In the genomic region with DNA sequence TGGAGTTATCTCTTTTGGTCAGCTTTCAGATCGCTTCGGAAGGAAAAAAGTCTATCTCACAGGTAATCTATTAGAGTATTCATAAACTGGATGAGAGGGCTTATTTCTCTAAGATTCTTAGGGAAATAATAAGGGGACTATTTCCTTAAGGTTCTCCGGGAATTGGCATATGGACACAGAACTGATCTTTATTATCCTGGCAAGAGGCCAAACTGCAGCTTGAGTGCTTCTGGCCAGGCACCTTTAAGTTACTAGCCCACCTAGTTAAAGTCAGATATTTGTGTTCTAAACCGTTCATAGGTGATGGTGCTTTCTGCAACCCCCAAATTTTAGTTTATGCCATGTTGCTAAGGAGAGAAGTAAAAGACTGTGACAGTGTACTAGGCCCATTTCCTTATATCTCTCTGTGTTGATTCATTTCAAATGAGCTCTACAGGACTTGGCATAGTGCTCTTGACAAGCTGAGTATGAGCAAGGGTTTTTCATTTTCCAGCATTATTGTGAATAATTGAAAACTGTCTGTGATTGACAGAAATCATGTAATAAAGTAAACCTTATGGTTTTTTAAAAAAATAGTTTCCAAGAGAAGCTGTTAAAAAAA, we compare ENCODE assay signal across 14 cellular contexts. TPM values are rescaled to one million over a fixed set of nuclear protein-coding genes. Genes with fewer than 3 reads are reported as not detected.
DNase-seq lines count a peak whose midpoint lies in the region; ATAC-seq and TF ChIP-seq lines count a peak whose summit lies in the region.
"Had no signal": no experiment of that assay in that cellular context is flagged by ENCODE, and none has a peak within 500 bp of the region (broad histone marks: within the 10 kb centered on the region; RNA-seq: fewer than 3 reads in every experiment).

No MANE protein-coding gene starts in this region.

- peaks cover 36% of the 10 kb centered on the region; the same call in 1 of the 2 replicates for H3K36me3 ChIP-seq in GM23248 (ENCODE audit: low read depth)
- H3K36me3 ChIP-seq: BE2C, Peyer's patch had no signal

- H2AFZ ChIP-seq in GM23248, result no peak overlapping the region

- H3K9me2 ChIP-seq in GM23248 (ENCODE audit: insufficient read depth), result no peaks in the 10 kb centered on the region

- peaks cover 6% of the 10 kb centered on the region; the same call in 1 of the 2 replicates for H3F3A ChIP-seq in GM23248 (ENCODE audit: insufficient read depth)

- ATAC-seq in left colon (peak; percentile 86), HG03025 (IDR thresholded peaks at IDR 0.05; ENCODE audit: low FRiP score, unreplicated experiment) (no peak)

- H3K9me3 ChIP-seq in GM23248 (ENCODE audit: low read depth), result no peaks in the 10 kb centered on the region
- H3K9me3 ChIP-seq: A549, BE2C, Peyer's patch had no signal

- H3K9me3 Mint-ChIP-seq in endothelial cell (ENCODE audit: unreplicated experiment), result no peaks in the 10 kb centered on the region
- H3K9me3 Mint-ChIP-seq: IgD-negative memory B cell had no signal

- in situ Hi-C loops in GM23248 (cut with MboI), result no loop called here

- H3K4me2 ChIP-seq in GM23248 (ENCODE audit: unreplicated experiment), result no peak overlapping the region
- H3K4me2 ChIP-seq: A549 had no signal

- intact Hi-C loops in left colon (cut with DNase I, micrococcal nuclease), result no loop called here

- WGBS in GM23248 (ENCODE audit: low coverage in 1 of 2, low lambda C conversion rate in 2 of 2, missing lambda C conversion rate in 2 of 2), 2 experiments, result 67 to 71% methylated on average over 4 of the region's 4 CpGs

- H3K4me1 Mint-ChIP-seq in endothelial cell (ENCODE audit: unreplicated experiment), result no peaks in the 10 kb centered on the region

- H3K27ac Mint-ChIP-seq in endothelial cell (ENCODE audit: unreplicated experiment), result no peak overlapping the region
- H3K27ac Mint-ChIP-seq: IgD-negative memory B cell had no signal

- no peak overlapping the region for H3K9ac ChIP-seq in GM23248

- H3K27me3 ChIP-seq in GM23248 (replicated peaks; ENCODE audit: insufficient read depth), result no peaks in the 10 kb centered on the region
- H3K27me3 ChIP-seq: Peyer's patch had no signal

- H3K4me1 ChIP-seq in GM23248 (ENCODE audit: insufficient read depth), result no peaks in the 10 kb centered on the region
- H3K4me1 ChIP-seq: A549, BE2C, Peyer's patch had no signal

- no peaks in the 10 kb centered on the region for H4K20me1 ChIP-seq in GM23248 (ENCODE audit: insufficient read depth)

- DNase-seq in GM23248 (peak; percentile 6), NCI-H2171 treated with DMSO at 0.1 percent for 48 hours (lab: John Stamatoyannopoulos, UW) (peak; percentile 69), NCI-H82 treated with DMSO at 0.1 percent for 48 hours (lab: John Stamatoyannopoulos, UW; ENCODE audit: unreplicated experiment) (peak; percentile 4), left colon (no peak), endothelial cell (ENCODE audit: low spot score) (no peak), HuH-7 (ENCODE audit: low spot score) (no peak)
- DNase-seq: BE2C, DMS79, Karpas-422, NCI-H1417 treated with DMSO at 0.1 percent for 48 hours, Peyer's patch had no signal

- H3K36me3 Mint-ChIP-seq in endothelial cell (ENCODE audit: low read depth, unreplicated experiment), result peaks cover 7% of the 10 kb centered on the region

- no peak for TF ChIP-seq CTCF in endothelial cell (IDR thresholded peaks at IDR 0.05; ENCODE audit: unreplicated experiment)

- no peak overlapping the region for H3K4me3 Mint-ChIP-seq in endothelial cell (ENCODE audit: unreplicated experiment)
- H3K4me3 Mint-ChIP-seq: IgD-negative memory B cell had no signal

- H3K4me3 ChIP-seq in GM23248, result no peak overlapping the region
- H3K4me3 ChIP-seq: A549, Peyer's patch had no signal

- peaks cover 54% of the 10 kb centered on the region for H3K79me2 ChIP-seq in GM23248 (ENCODE audit: insufficient read depth)

- no peak overlapping the region for H3K27ac ChIP-seq in GM23248
- H3K27ac ChIP-seq: A549, Peyer's patch had no signal

- H3K27me3 Mint-ChIP-seq in endothelial cell (ENCODE audit: unreplicated experiment), result peaks cover 1% of the 10 kb centered on the region
- H3K27me3 Mint-ChIP-seq: IgD-negative memory B cell had no signal

RNA-seq across cellular contexts. Expression of a gene that starts 43.4 kb away (rescaled TPM):
- 14.7 and 15.0 TPM in 2 replicates for total RNA-seq in GM23248 (2014; rRNA removed; shearing (Covaris generic))
- polyA plus RNA-seq in GM23248 (2016; fragmentation: Nextera tagmentation; extraction: Ambion mirVana), result 5.7 and 6.3 TPM in 2 replicates
- total RNA-seq in left colon (1 to 10 TPM; 1.9 to 4.8 TPM), endothelial cell (ENCODE audit: unreplicated experiment) (21.9 TPM)

Comparison
In these comparisons a context has a peak if more than half of its experiments do, and no peak if none do; other contexts are left out.
1. DNase-seq: peak in GM23248 (single experiment), NCI-H2171 treated with DMSO at 0.1 percent for 48 hours (single experiment) and NCI-H82 treated with DMSO at 0.1 percent for 48 hours (single experiment); none in left colon (0 of 2), endothelial cell (single experiment) and HuH-7 (single experiment).